ENCODE assay signal across 1 cellular context in the genomic region with DNA sequence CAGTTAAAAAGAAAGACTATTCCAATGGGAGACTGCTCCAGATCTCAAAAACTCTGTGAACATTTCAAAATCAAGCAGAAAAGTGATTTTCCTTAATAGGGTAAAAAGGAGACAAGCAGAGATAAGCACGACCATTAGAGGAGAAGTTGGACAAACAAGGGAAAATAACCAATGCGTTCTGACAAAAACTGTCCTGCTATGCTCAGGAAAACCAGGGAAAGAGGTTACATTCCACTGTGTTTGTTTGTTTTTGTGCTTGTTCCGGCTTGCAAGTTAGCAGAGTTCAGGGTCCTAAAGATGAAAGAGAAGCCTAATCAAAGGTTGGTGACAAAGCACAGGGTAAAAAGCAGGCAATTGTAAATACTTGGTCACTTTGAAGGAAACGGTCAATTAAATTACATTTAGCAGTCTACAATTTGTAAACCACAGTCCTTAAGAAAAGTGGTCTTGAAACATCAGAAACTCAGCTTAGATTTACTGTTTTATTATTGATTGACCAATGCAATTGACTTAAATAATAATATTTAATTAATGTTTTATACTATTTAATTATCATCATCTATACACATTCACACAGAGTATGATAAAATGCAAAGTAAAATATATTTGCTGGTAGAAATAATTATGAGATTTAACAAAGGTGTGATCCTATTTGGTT.
A peak's percentile ranks its signal among the peaks of the same experiment; 100 is the strongest.
TF ChIP-seq lines count a peak whose summit lies in the region.

No MANE protein-coding gene starts in this region.

TF ChIP-seq in HepG2, 621 proteins besides CTCF, POLR2A, EP300 and RAD21 (continued from another document and continues in another):
- TF ChIP-seq ZNF362 (CRISPR knock-in tag; IDR thresholded peaks at IDR 0.05; ENCODE audit: borderline replicate concordance) (peak; percentile 66; the same call in 1 of the 2 replicates), DDIT3 (CRISPR knock-in tag; IDR thresholded peaks at IDR 0.05) (no peak), HHEX (CRISPR knock-in tag; IDR thresholded peaks at IDR 0.05) (peak; percentile 60; the same call in 1 of the 2 replicates), ZNF124 (CRISPR knock-in tag; IDR thresholded peaks at IDR 0.05) (no peak; the same call in 1 of the 2 replicates), TAF1 (CRISPR knock-in tag; IDR thresholded peaks at IDR 0.05) (no peak), ARID4A (CRISPR knock-in tag; IDR thresholded peaks at IDR 0.05; ENCODE audit: borderline replicate concordance) (no peak; the same call in 1 of the 2 replicates), CENPBD1 (CRISPR knock-in tag; IDR thresholded peaks at IDR 0.05; ENCODE audit: borderline replicate concordance, low read depth) (no peak), ZNF263 (CRISPR knock-in tag; IDR thresholded peaks at IDR 0.05) (no peak), ZNF749 (CRISPR knock-in tag; IDR thresholded peaks at IDR 0.05; ENCODE audit: borderline replicate concordance) (no peak), ZNF235 (CRISPR knock-in tag; IDR thresholded peaks at IDR 0.05; ENCODE audit: borderline replicate concordance) (no peak), HOXA5 (CRISPR knock-in tag; IDR thresholded peaks at IDR 0.05) (0 out of 2 replicates have a peak, but pooled peaks have one; percentile 55), MYNN (CRISPR knock-in tag; IDR thresholded peaks at IDR 0.05; ENCODE audit: low read depth) (no peak), ZNF101 (CRISPR knock-in tag; IDR thresholded peaks at IDR 0.05; ENCODE audit: borderline replicate concordance, low read depth) (no peak), HINFP (CRISPR knock-in tag; IDR thresholded peaks at IDR 0.05; ENCODE audit: low read depth) (no peak), ZSCAN25 (CRISPR knock-in tag; IDR thresholded peaks at IDR 0.05) (no peak), KAT7 (CRISPR knock-in tag; IDR thresholded peaks at IDR 0.05; ENCODE audit: borderline replicate concordance) (no peak), ZNF788 (CRISPR knock-in tag; IDR thresholded peaks at IDR 0.05; ENCODE audit: borderline replicate concordance) (no peak), KMT2B (CRISPR knock-in tag; IDR thresholded peaks at IDR 0.05) (no peak; the same call in 1 of the 2 replicates), NPAS2 (CRISPR knock-in tag; IDR thresholded peaks at IDR 0.05; ENCODE audit: borderline replicate concordance) (no peak), FOXM1 (CRISPR knock-in tag; IDR thresholded peaks at IDR 0.05) (no peak), DBP (CRISPR knock-in tag; IDR thresholded peaks at IDR 0.05; ENCODE audit: not compliant biosample characterization) (no peak), TRIM22 (IDR thresholded peaks at IDR 0.05) (no peak), GATA4 (IDR thresholded peaks at IDR 0.05; ENCODE audit: borderline replicate concordance, low read depth) (peak; percentile 96), ZMYM2 (CRISPR knock-in tag; IDR thresholded peaks at IDR 0.05) (no peak), SP140L (CRISPR knock-in tag; IDR thresholded peaks at IDR 0.05; ENCODE audit: borderline replicate concordance) (0 out of 2 replicates have a peak, but pooled peaks have one; percentile 39), ZBTB42 (CRISPR knock-in tag; IDR thresholded peaks at IDR 0.05) (no peak), ZNF761 (CRISPR knock-in tag; conservative IDR thresholded peaks at IDR 0.05) (no peak)
- TF ChIP-seq, protein P1, sequence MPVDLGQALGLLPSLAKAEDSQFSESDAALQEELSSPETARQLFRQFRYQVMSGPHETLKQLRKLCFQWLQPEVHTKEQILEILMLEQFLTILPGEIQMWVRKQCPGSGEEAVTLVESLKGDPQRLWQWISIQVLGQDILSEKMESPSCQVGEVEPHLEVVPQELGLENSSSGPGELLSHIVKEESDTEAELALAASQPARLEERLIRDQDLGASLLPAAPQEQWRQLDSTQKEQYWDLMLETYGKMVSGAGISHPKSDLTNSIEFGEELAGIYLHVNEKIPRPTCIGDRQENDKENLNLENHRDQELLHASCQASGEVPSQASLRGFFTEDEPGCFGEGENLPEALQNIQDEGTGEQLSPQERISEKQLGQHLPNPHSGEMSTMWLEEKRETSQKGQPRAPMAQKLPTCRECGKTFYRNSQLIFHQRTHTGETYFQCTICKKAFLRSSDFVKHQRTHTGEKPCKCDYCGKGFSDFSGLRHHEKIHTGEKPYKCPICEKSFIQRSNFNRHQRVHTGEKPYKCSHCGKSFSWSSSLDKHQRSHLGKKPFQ (CRISPR knock-in tag; IDR thresholded peaks at IDR 0.05; ENCODE audit: insufficient replicate concordance), result no peak
- TF ChIP-seq, protein P2, sequence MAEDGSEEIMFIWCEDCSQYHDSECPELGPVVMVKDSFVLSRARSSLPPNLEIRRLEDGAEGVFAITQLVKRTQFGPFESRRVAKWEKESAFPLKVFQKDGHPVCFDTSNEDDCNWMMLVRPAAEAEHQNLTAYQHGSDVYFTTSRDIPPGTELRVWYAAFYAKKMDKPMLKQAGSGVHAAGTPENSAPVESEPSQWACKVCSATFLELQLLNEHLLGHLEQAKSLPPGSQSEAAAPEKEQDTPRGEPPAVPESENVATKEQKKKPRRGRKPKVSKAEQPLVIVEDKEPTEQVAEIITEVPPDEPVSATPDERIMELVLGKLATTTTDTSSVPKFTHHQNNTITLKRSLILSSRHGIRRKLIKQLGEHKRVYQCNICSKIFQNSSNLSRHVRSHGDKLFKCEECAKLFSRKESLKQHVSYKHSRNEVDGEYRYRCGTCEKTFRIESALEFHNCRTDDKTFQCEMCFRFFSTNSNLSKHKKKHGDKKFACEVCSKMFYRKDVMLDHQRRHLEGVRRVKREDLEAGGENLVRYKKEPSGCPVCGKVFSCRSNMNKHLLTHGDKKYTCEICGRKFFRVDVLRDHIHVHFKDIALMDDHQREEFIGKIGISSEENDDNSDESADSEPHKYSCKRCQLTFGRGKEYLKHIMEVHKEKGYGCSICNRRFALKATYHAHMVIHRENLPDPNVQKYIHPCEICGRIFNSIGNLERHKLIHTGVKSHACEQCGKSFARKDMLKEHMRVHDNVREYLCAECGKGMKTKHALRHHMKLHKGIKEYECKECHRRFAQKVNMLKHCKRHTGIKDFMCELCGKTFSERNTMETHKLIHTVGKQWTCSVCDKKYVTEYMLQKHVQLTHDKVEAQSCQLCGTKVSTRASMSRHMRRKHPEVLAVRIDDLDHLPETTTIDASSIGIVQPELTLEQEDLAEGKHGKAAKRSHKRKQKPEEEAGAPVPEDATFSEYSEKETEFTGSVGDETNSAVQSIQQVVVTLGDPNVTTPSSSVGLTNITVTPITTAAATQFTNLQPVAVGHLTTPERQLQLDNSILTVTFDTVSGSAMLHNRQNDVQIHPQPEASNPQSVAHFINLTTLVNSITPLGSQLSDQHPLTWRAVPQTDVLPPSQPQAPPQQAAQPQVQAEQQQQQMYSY (CRISPR knock-in tag; IDR thresholded peaks at IDR 0.05), result no peak
- TF ChIP-seq, protein P3, sequence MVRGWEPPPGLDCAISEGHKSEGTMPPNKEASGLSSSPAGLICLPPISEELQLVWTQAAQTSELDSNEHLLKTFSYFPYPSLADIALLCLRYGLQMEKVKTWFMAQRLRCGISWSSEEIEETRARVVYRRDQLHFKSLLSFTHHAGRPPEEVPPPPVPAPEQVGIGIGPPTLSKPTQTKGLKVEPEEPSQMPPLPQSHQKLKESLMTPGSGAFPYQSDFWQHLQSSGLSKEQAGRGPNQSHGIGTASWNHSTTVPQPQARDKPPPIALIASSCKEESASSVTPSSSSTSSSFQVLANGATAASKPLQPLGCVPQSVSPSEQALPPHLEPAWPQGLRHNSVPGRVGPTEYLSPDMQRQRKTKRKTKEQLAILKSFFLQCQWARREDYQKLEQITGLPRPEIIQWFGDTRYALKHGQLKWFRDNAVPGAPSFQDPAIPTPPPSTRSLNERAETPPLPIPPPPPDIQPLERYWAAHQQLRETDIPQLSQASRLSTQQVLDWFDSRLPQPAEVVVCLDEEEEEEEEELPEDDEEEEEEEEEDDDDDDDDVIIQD (CRISPR knock-in tag; IDR thresholded peaks at IDR 0.05; ENCODE audit: low read depth), result peak; percentile 87
- TF ChIP-seq, protein P4, sequence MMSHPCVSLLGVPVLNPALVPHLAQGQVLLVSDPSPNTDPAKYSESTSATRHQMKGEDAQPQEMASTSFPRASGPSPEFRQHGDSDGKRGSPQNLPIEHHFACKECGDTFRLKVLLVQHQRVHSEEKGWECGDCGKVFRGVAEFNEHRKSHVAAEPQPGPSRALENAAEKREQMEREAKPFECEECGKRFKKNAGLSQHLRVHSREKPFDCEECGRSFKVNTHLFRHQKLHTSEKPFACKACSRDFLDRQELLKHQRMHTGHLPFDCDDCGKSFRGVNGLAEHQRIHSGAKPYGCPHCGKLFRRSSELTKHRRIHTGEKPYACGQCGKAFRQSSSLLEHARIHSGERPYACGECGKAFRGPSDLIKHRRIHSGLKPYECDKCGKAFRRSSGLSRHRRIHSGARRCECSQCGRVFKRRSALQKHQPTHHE (CRISPR knock-in tag; IDR thresholded peaks at IDR 0.05; ENCODE audit: borderline replicate concordance), result no peak
